In the genomic region with DNA sequence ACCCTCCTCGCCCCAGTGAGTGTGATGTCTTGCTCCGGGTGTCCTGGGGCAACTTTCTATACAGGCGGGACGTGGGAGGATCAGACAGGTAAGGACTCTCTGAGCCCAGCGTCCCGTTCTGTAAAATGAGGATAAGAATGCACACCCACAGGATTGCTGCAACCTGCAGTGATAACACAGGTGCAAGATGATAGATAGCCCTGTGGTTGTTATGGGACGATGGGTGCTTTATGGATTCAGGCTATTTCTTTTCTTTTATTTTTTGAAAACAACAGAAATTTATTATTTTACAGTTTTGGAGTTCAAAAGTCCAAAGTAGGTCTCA, we compare ENCODE assay signal across 8 cellular contexts. TPM values are rescaled to one million over a fixed set of nuclear protein-coding genes. Genes with fewer than 3 reads are reported as not detected.
DNase-seq lines count a peak whose midpoint lies in the region; ATAC-seq, FAIRE-seq and TF ChIP-seq lines count a peak whose summit lies in the region.

No MANE protein-coding gene starts in this region.

- H3K27me3 ChIP-seq in PC-3 (ENCODE audit: low read length), result no peaks in the 10 kb centered on the region

- H3K9ac ChIP-seq in PC-3 (ENCODE audit: low read length), result peak overlapping the region; percentile 27; the same call in 1 of the 2 replicates

- H3K27ac ChIP-seq in PC-3 (ENCODE audit: low read length), result no peak overlapping the region
- no peak overlapping the region for H3K27ac ChIP-seq in skin epidermis

- H3K36me3 ChIP-seq in PC-3 (ENCODE audit: low read depth, low read length), result no peaks in the 10 kb centered on the region

- H2AFZ ChIP-seq in PC-3 (ENCODE audit: low read length), result peak overlapping the region; percentile 93

- POLR2A ChIA-PET in PC-3 (lab: Charles Lee; ENCODE audit: unreplicated experiment), result no interaction called here

- H4K20me1 ChIP-seq in PC-3 (ENCODE audit: low read length), result no peaks in the 10 kb centered on the region

- peak overlapping the region; percentile 80 for H3K4me2 ChIP-seq in PC-3 (ENCODE audit: low read length)

- no peaks in the 10 kb centered on the region for H3K9me2 ChIP-seq in PC-3 (replicated peaks; ENCODE audit: low read length)

- H3F3A ChIP-seq in PC-3 (ENCODE audit: low read length, unreplicated experiment), result no peaks in the 10 kb centered on the region

- TF ChIP-seq CTCF in PC-3 (conservative IDR thresholded peaks at IDR 0.05; ENCODE audit: low read depth, low read length), result no peak
- no peak for TF ChIP-seq CTCF in fibroblast of villous mesenchyme (IDR thresholded peaks at IDR 0.05; ENCODE audit: insufficient read depth, low read depth, low read length)

- FAIRE-seq in frontal cortex (lab: Jason Lieb, UNC), result no peak

- H3K4me1 ChIP-seq in PC-3 (ENCODE audit: insufficient read depth, low read length), result peaks cover 10% of the 10 kb centered on the region; the same call in 1 of the 2 replicates

- no peaks in the 10 kb centered on the region for H3K9me3 ChIP-seq in PC-3 (ENCODE audit: low read length)

- peak; percentile 10 for ATAC-seq in GM21737 (IDR thresholded peaks at IDR 0.05; ENCODE audit: unreplicated experiment)
- ATAC-seq in PC-3, result peak; percentile 31; the same call in 1 of the 2 replicates
- no peak for ATAC-seq in HG02798 (IDR thresholded peaks at IDR 0.05; ENCODE audit: poor library complexity, unreplicated experiment)

- no TSS peak for BruUV-seq in PC-3 (replicated peaks; lab: Mats Ljungman, UMichigan)

- CTCF ChIA-PET in PC-3 (lab: Charles Lee), result no interaction called here

- H3K4me3 ChIP-seq in PC-3 (ENCODE audit: low read length) (peak overlapping the region; percentile 66), fibroblast of villous mesenchyme (ENCODE audit: low read depth, low read length) (peak overlapping the region; percentile 73), skin epidermis (peak overlapping the region; percentile 16 to 38 (median 27))

- intact Hi-C loops in PC-3 (cut with micrococcal nuclease), result no loop called here

- no peak for DNase-seq in PC-3
- no peak for DNase-seq in fibroblast of villous mesenchyme (ENCODE audit: low read depth)
- no peak for DNase-seq in frontal cortex (ENCODE audit: low spot score in 2 of 2)
- no peak for DNase-seq in NCI-H1436 treated with DMSO at 0.1 percent for 48 hours (lab: John Stamatoyannopoulos, UW)
- DNase-seq in hepatic stellate cell (ENCODE audit: low spot score), result no peak

- no peaks in the 10 kb centered on the region for H3K79me2 ChIP-seq in PC-3 (ENCODE audit: low read length)

RNA-seq across cellular contexts. Expression of a gene that starts 28.6 kb away (rescaled TPM):
- total RNA-seq in PC-3 (2014; rRNA removed), result 130 and 146 TPM in 2 replicates
- 208 and 255 TPM in 2 replicates for total RNA-seq in fibroblast of villous mesenchyme
- total RNA-seq in frontal cortex, result 179 TPM

RNA-seq across cellular contexts. Expression of a gene that starts 48.7 kb away (rescaled TPM):
- total RNA-seq in PC-3 (2014; rRNA removed) (23.0 and 46.8 TPM in 2 replicates), fibroblast of villous mesenchyme (100 and 114 TPM in 2 replicates), frontal cortex (27.7 TPM)
